In genomic region chr14:68822964-68823363, GRCh38 we compare ENCODE assay signal across 17 cellular contexts.
"Had no signal": no experiment of that assay in that cellular context is flagged by ENCODE, and none has a peak within 500 bp of the region (broad histone marks: within the 10 kb centered on the region; RNA-seq: fewer than 3 reads in every experiment).

No MANE protein-coding gene starts in this region.

- H3K36me3 Mint-ChIP-seq: activated CD8-positive, alpha-beta memory T cell treated with anti-CD3 and anti-CD28 coated beads, Interleukin-2, amount 10 ng/mL, durations not matched to agents 7 days and 5 days; activated naive CD8-positive, alpha-beta T cell treated with anti-CD3 and anti-CD28 coated beads for 36 hours; naive thymus-derived CD8-positive, alpha-beta T cell had no signal

- H3K27ac ChIP-seq: lower lobe of right lung, right atrium auricular region had no signal

- H3K4me3 ChIP-seq: lower lobe of right lung, right atrium auricular region, spleen had no signal

- H3K4me3 Mint-ChIP-seq: activated B cell treated with CpG ODN at 0.5 μM for 24 hours; activated CD4-positive, alpha-beta T cell treated with anti-CD3 and anti-CD28 coated beads, Interleukin-2, amount 10 ng/mL, durations not matched to agents 7 days and 5 days; activated CD8-positive, alpha-beta memory T cell treated with anti-CD3 and anti-CD28 coated beads, Interleukin-2, amount 10 ng/mL, durations not matched to agents 7 days and 5 days; activated naive CD8-positive, alpha-beta T cell treated with anti-CD3 and anti-CD28 coated beads for 36 hours; activated T-cell treated with anti-CD3 and anti-CD28 coated beads, Interleukin-2, amount 50 U/mL, for 24 hours; naive thymus-derived CD8-positive, alpha-beta T cell; T-helper 1 cell treated with Interleukin-12 subunit alpha and Interleukin-12 subunit beta and Interleukin-4 antibody, amounts not matched to agents 30 μg/mL and 1 μg/mL, for 36 hours had no signal

- H3K27me3 ChIP-seq: right atrium auricular region, spleen had no signal

- ATAC-seq: lower lobe of right lung; naive thymus-derived CD8-positive, alpha-beta T cell had no signal

- DNase-seq: activated B cell treated with CpG ODN at 0.5 μM for 24 hours; activated CD4-positive, alpha-beta T cell treated with anti-CD3 and anti-CD28 coated beads, Interleukin-2, amount 10 ng/mL, durations not matched to agents 7 days and 5 days; activated CD8-positive, alpha-beta memory T cell treated with anti-CD3 and anti-CD28 coated beads, Interleukin-2, amount 10 ng/mL, durations not matched to agents 7 days and 5 days; activated gamma-delta T cell; activated naive CD8-positive, alpha-beta T cell treated with anti-CD3 and anti-CD28 coated beads for 36 hours; activated T-cell treated with anti-CD3 and anti-CD28 coated beads, Interleukin-2, amount 50 U/mL, for 24 hours; anterior cingulate cortex; hypothalamus; lower lobe of right lung; naive thymus-derived CD8-positive, alpha-beta T cell; nucleus accumbens; spleen; stimulated activated CD4-positive, alpha-beta T cell treated with anti-CD3 and anti-CD28 coated beads, Interleukin-1b, Interleukin-23, amount 100 ng/mL, for 48 hours; stimulated activated naive CD4-positive, alpha-beta T cell treated with Interleukin-2 at 50 U/mL for 16 hours; trophoblast cell had no signal

- H3K27ac Mint-ChIP-seq: activated B cell treated with CpG ODN at 0.5 μM for 24 hours; activated CD8-positive, alpha-beta memory T cell treated with anti-CD3 and anti-CD28 coated beads, Interleukin-2, amount 10 ng/mL, durations not matched to agents 7 days and 5 days; activated naive CD8-positive, alpha-beta T cell treated with anti-CD3 and anti-CD28 coated beads for 36 hours; activated T-cell treated with anti-CD3 and anti-CD28 coated beads, Interleukin-2, amount 50 U/mL, for 24 hours had no signal

- H3K9me3 ChIP-seq: lower lobe of right lung, right atrium auricular region, spleen had no signal

- H3K9me3 Mint-ChIP-seq: activated B cell treated with CpG ODN at 0.5 μM for 24 hours; activated CD4-positive, alpha-beta T cell treated with anti-CD3 and anti-CD28 coated beads, Interleukin-2, amount 10 ng/mL, durations not matched to agents 7 days and 5 days; activated naive CD8-positive, alpha-beta T cell treated with anti-CD3 and anti-CD28 coated beads for 36 hours; activated T-cell treated with anti-CD3 and anti-CD28 coated beads, Interleukin-2, amount 50 U/mL, for 24 hours; naive thymus-derived CD8-positive, alpha-beta T cell; T-helper 1 cell treated with Interleukin-12 subunit alpha and Interleukin-12 subunit beta and Interleukin-4 antibody, amounts not matched to agents 30 μg/mL and 1 μg/mL, for 36 hours had no signal

- H3K36me3 ChIP-seq: lower lobe of right lung, right atrium auricular region, spleen had no signal

- H3K27me3 Mint-ChIP-seq: activated B cell treated with CpG ODN at 0.5 μM for 24 hours; activated CD4-positive, alpha-beta T cell treated with anti-CD3 and anti-CD28 coated beads, Interleukin-2, amount 10 ng/mL, durations not matched to agents 7 days and 5 days; activated CD8-positive, alpha-beta memory T cell treated with anti-CD3 and anti-CD28 coated beads, Interleukin-2, amount 10 ng/mL, durations not matched to agents 7 days and 5 days; activated naive CD8-positive, alpha-beta T cell treated with anti-CD3 and anti-CD28 coated beads for 36 hours; activated T-cell treated with anti-CD3 and anti-CD28 coated beads, Interleukin-2, amount 50 U/mL, for 24 hours; naive thymus-derived CD8-positive, alpha-beta T cell had no signal
